ENCODE assay signal across 17 cellular contexts in genomic region chr3:100766069-100766468, GRCh38.
"Had no signal": no experiment of that assay in that cellular context is flagged by ENCODE, and none has a peak within 500 bp of the region (broad histone marks: within the 10 kb centered on the region; RNA-seq: fewer than 3 reads in every experiment).

No MANE protein-coding gene starts in this region.

- ATAC-seq: activated T-cell treated with anti-CD3 and anti-CD28 coated beads, Interleukin-2, amount 50 U/mL, for 4 hours; mucosa of descending colon; naive thymus-derived CD4-positive, alpha-beta T cell; T-helper 17 cell had no signal

- H3K27ac Mint-ChIP-seq: memory B cell; naive thymus-derived CD4-positive, alpha-beta T cell; T-helper 17 cell had no signal

- H3K27me3 Mint-ChIP-seq: memory B cell, T-helper 17 cell had no signal

- DNase-seq: activated effector memory CD4-positive, alpha-beta T cell treated with anti-CD3 and anti-CD28 coated beads, Interleukin-2, amount 50 U/mL, for 16 hours; activated T-cell treated with anti-CD3 and anti-CD28 coated beads, Interleukin-2, amount 50 U/mL, for 4 hours; adrenal gland; dorsolateral prefrontal cortex; esophagus squamous epithelium; glutamatergic neuron; hypothalamus; left ventricle myocardium inferior; mucosa of descending colon; naive thymus-derived CD4-positive, alpha-beta T cell; ovary; stimulated activated CD4-positive, alpha-beta T cell treated with anti-CD3 and anti-CD28 coated beads, Interleukin-2, amount 100 ng/mL, for 48 hours; stimulated activated naive CD4-positive, alpha-beta T cell treated with Interleukin-2 at 50 U/mL for 16 hours; T-helper 17 cell; trophoblast cell; WERI-Rb-1 had no signal

- H3K4me3 Mint-ChIP-seq: activated T-cell treated with anti-CD3 and anti-CD28 coated beads, Interleukin-2, amount 50 U/mL, for 4 hours; memory B cell; naive thymus-derived CD4-positive, alpha-beta T cell; T-helper 17 cell had no signal

- H3K4me1 Mint-ChIP-seq: memory B cell, T-helper 17 cell had no signal

- H3K36me3 Mint-ChIP-seq: memory B cell had no signal

- H3K9me3 Mint-ChIP-seq: activated T-cell treated with anti-CD3 and anti-CD28 coated beads, Interleukin-2, amount 50 U/mL, for 4 hours; memory B cell had no signal
